Comparison of ENCODE assay signal across 28 cellular contexts in genomic region chr2:28525481-28525880, GRCh38.
"Had no signal": no experiment of that assay in that cellular context is flagged by ENCODE, and none has a peak within 500 bp of the region (broad histone marks: within the 10 kb centered on the region; RNA-seq: fewer than 3 reads in every experiment).

No MANE protein-coding gene starts in this region.

- ATAC-seq: naive thymus-derived CD4-positive, alpha-beta T cell; natural killer cell; psoas muscle; right cardiac atrium; right lobe of liver; stimulated activated memory B cell treated with anti-CD40 and anti-IgM and Interleukin-4, amounts not matched to agents 10 μg/mL and 1 μg/mL and 100 μg/mL, for 72 hours; stimulated activated naive CD8-positive, alpha-beta T cell treated with anti-CD3 and anti-CD28 coated beads, Interleukin-15, amount 100 ng/mL, for 72 hours; stimulated activated naive CD8-positive, alpha-beta T cell treated with anti-CD3 and anti-CD28 coated beads, Interleukin-15, Interleukin-2, amounts not matched to agents 100 U/mL and 50 U/mL, for 24 hours; upper lobe of right lung had no signal

- H3K9me3 ChIP-seq: neutrophil, psoas muscle, right lobe of liver, sigmoid colon, suprapubic skin, testis, tibial artery, transverse colon, upper lobe of right lung, uterus had no signal

- H3K4me1 ChIP-seq: parathyroid adenoma, right lobe of liver, sigmoid colon, suprapubic skin, transverse colon, upper lobe of right lung, uterus had no signal

- FAIRE-seq: small intestine had no signal

- H3K36me3 ChIP-seq: neural progenitor cell, neutrophil, right lobe of liver, sigmoid colon, suprapubic skin, tibial artery, transverse colon, upper lobe of right lung, uterus had no signal

- H3K27me3 ChIP-seq: neutrophil, right lobe of liver, testis, uterus had no signal

- H3K4me3 ChIP-seq: neural progenitor cell, psoas muscle, right lobe of liver, sigmoid colon, suprapubic skin, testis, tibial artery, transverse colon, upper lobe of right lung, uterus had no signal

- H3K27ac ChIP-seq: neural progenitor cell, neutrophil, parathyroid adenoma, psoas muscle, right lobe of liver, sigmoid colon, suprapubic skin, testis, tibial artery, transverse colon, upper lobe of right lung, uterus had no signal

- DNase-seq: naive thymus-derived CD4-positive, alpha-beta T cell; natural killer cell; nucleus accumbens; posterior cingulate gyrus; psoas muscle; right cardiac atrium; right lobe of liver; sigmoid colon; small intestine; stimulated activated CD4-positive, alpha-beta T cell treated with anti-CD3 and anti-CD28 coated beads, Interleukin-15, amount 100 ng/mL, for 24 hours; stimulated activated CD4-positive, alpha-beta T cell treated with anti-CD3 and anti-CD28 coated beads, Interleukin-2, amount 100 ng/mL, for 24 hours; stimulated activated CD4-positive, alpha-beta T cell treated with anti-CD3 and anti-CD28 coated beads, Interleukin-2, amount 100 ng/mL, for 48 hours; stimulated activated CD4-positive, alpha-beta T cell treated with anti-CD3 and anti-CD28 coated beads, Interleukin-4, amount 100 ng/mL, for 4 hours; stimulated activated CD8-positive, alpha-beta memory T cell treated with anti-CD3 and anti-CD28 coated beads, Interleukin-4, amount 100 ng/mL, for 48 hours; stimulated activated naive CD4-positive, alpha-beta T cell; stimulated activated naive CD8-positive, alpha-beta T cell treated with anti-CD3 and anti-CD28 coated beads, Interleukin-15, amount 100 ng/mL, for 72 hours; stimulated activated naive CD8-positive, alpha-beta T cell treated with anti-CD3 and anti-CD28 coated beads, Interleukin-15, Interleukin-2, amounts not matched to agents 100 U/mL and 50 U/mL, for 24 hours; substantia nigra; testis; transverse colon; upper lobe of right lung; uterus had no signal
